In the genomic region with DNA sequence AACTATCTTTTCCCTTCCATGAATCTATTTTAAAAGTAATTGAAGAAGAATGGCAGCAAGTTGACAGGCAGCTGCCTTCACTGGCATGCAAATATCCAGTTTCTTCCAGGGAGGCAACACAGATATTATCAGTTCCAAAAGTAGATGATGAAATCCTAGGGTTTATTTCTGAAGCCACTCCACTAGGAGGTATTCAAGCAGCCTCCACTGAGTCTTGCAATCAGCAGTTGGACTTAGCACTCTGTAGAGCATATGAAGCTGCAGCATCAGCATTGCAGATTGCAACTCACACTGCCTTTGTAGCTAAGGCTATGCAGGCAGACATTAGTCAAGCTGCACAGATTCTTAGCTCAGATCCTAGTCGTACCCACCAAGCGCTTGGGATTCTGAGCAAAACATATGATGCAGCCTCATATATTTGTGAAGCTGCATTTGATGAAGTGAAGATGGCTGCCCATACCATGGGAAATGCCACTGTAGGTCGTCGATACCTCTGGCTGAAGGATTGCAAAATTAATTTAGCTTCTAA, we compare ENCODE assay signal across 1 cellular context.
TF ChIP-seq lines count a peak whose summit lies in the region.

No MANE protein-coding gene starts in this region.

TF ChIP-seq in SK-N-SH treated with all-trans-retinoic acid at 6 μM for 48 hours, 23 proteins besides CTCF, POLR2A, EP300 and RAD21 (continued from another document):
- TF ChIP-seq ZFP3 (CRISPR knock-in tag; IDR thresholded peaks at IDR 0.05) (no peak), ARNTL (CRISPR knock-in tag; IDR thresholded peaks at IDR 0.05; ENCODE audit: borderline replicate concordance, low read depth) (no peak), GLIS3 (CRISPR knock-in tag; IDR thresholded peaks at IDR 0.05) (no peak), RARB (CRISPR knock-in tag; IDR thresholded peaks at IDR 0.05) (no peak), BACH2 (CRISPR knock-in tag; IDR thresholded peaks at IDR 0.05; ENCODE audit: borderline replicate concordance) (no peak), OSR1 (CRISPR knock-in tag; IDR thresholded peaks at IDR 0.05) (no peak), ZNF8 (CRISPR knock-in tag; IDR thresholded peaks at IDR 0.05) (no peak), ZNF70 (CRISPR knock-in tag; IDR thresholded peaks at IDR 0.05) (no peak), CSDC2 (CRISPR knock-in tag; IDR thresholded peaks at IDR 0.05) (no peak), PPARA (CRISPR knock-in tag; IDR thresholded peaks at IDR 0.05; ENCODE audit: borderline replicate concordance) (no peak)
- TF ChIP-seq, protein P1, sequence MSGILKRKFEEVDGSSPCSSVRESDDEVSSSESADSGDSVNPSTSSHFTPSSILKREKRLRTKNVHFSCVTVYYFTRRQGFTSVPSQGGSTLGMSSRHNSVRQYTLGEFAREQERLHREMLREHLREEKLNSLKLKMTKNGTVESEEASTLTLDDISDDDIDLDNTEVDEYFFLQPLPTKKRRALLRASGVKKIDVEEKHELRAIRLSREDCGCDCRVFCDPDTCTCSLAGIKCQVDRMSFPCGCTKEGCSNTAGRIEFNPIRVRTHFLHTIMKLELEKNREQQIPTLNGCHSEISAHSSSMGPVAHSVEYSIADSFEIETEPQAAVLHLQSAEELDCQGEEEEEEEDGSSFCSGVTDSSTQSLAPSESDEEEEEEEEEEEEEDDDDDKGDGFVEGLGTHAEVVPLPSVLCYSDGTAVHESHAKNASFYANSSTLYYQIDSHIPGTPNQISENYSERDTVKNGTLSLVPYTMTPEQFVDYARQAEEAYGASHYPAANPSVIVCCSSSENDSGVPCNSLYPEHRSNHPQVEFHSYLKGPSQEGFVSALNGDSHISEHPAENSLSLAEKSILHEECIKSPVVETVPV (CRISPR knock-in tag; IDR thresholded peaks at IDR 0.05): no peak
